ENCODE assay signal across 10 cellular contexts in genomic region chrX:40474205-40474626, GRCh38.
DNase-seq lines count a peak whose midpoint lies in the region; ATAC-seq and TF ChIP-seq lines count a peak whose summit lies in the region.
"Had no signal": no experiment of that assay in that cellular context is flagged by ENCODE, and none has a peak within 500 bp of the region (broad histone marks: within the 10 kb centered on the region; RNA-seq: fewer than 3 reads in every experiment).

No MANE protein-coding gene starts in this region.

- H3K4me1 Mint-ChIP-seq in activated T-helper 1 cell treated with anti-CD3 and anti-CD28 coated beads, Interleukin-12 subunit alpha, Interleukin-12 subunit beta, Interleukin-2, Interleukin-4 antibody, amounts not matched to agents 30 ng/mL and 10 ng/mL and 1 ng/mL, durations not matched to agents 14 hours and 24 hours and 36 hours (ENCODE audit: low read depth), result peaks cover 18% of the 10 kb centered on the region
- H3K4me1 Mint-ChIP-seq in stimulated activated memory B cell treated with anti-CD40 and anti-IgM and Interleukin-4, amounts not matched to agents 10 μg/mL and 1 μg/mL and 100 μg/mL, for 72 hours, result peaks cover 29% of the 10 kb centered on the region

- peaks cover 0 to 8% (median 3%) of the 10 kb centered on the region in 4 donors for H3K4me1 ChIP-seq in tibial artery
- H3K4me1 ChIP-seq: Peyer's patch had no signal

- no peaks in the 10 kb centered on the region for H4K20me1 ChIP-seq in neural cell (ENCODE audit: insufficient read depth)

- no peaks in the 10 kb centered on the region for H3K36me3 ChIP-seq in neural cell (ENCODE audit: insufficient read depth, low read length)
- H3K36me3 ChIP-seq in tibial artery, result no peaks in the 10 kb centered on the region
- H3K36me3 ChIP-seq: Peyer's patch had no signal

- H2AFZ ChIP-seq in neural cell (ENCODE audit: low read depth, low read length), result no peak overlapping the region

- H3K4me2 ChIP-seq in neural cell (ENCODE audit: low read length), result no peak overlapping the region

- H3K27me3 ChIP-seq in neural cell (ENCODE audit: insufficient read depth, low read depth, low read length), result no peaks in the 10 kb centered on the region
- H3K27me3 ChIP-seq in tibial artery, result no peaks in the 10 kb centered on the region
- H3K27me3 ChIP-seq: Peyer's patch had no signal

- H3K4me3 Mint-ChIP-seq in activated T-helper 1 cell treated with anti-CD3 and anti-CD28 coated beads, Interleukin-12 subunit alpha, Interleukin-12 subunit beta, Interleukin-2, Interleukin-4 antibody, amounts not matched to agents 30 ng/mL and 10 ng/mL and 1 ng/mL, durations not matched to agents 14 hours and 24 hours and 36 hours, result no peak overlapping the region
- no peak overlapping the region for H3K4me3 Mint-ChIP-seq in stimulated activated memory B cell treated with anti-CD40 and anti-IgM and Interleukin-4, amounts not matched to agents 10 μg/mL and 1 μg/mL and 100 μg/mL, for 72 hours

- TF ChIP-seq CTCF in neural cell (IDR thresholded peaks at IDR 0.05; ENCODE audit: poor library complexity, severe bottlenecking) (no peak), tibial artery (IDR thresholded peaks at IDR 0.05) (no peak)

- H3K27ac ChIP-seq in neural cell (ENCODE audit: low read length) (peak overlapping the region; percentile 70), tibial artery (no peak overlapping the region)
- H3K27ac ChIP-seq: Peyer's patch had no signal

- H3K4me3 ChIP-seq in neural cell (ENCODE audit: low read length) (peak overlapping the region; percentile 43), tibial artery (no peak overlapping the region)
- H3K4me3 ChIP-seq: Peyer's patch had no signal

- in situ Hi-C loops in G401 (cut with HindIII; ENCODE audit: low sequenced_read_pairs), result no loop called here

- DNase-seq in G401 (ENCODE audit: low spot score), result peak; percentile 28
- DNase-seq in NCI-H2107 treated with DMSO at 0.1 percent for 48 hours (lab: John Stamatoyannopoulos, UW; ENCODE audit: unreplicated experiment), result peak; percentile 88
- peak; percentile 24 for DNase-seq in cerebellum (ENCODE audit: low spot score)
- no peak for DNase-seq in tibial artery
- DNase-seq in activated T-helper 1 cell treated with anti-CD3 and anti-CD28 coated beads, Interleukin-12 subunit alpha, Interleukin-12 subunit beta, Interleukin-2, Interleukin-4 antibody, amounts not matched to agents 30 ng/mL and 10 ng/mL and 1 ng/mL, durations not matched to agents 14 hours and 24 hours and 36 hours (ENCODE audit: low spot score), result no peak
- DNase-seq: Peyer's patch had no signal

- H3K27ac Mint-ChIP-seq in activated T-helper 1 cell treated with anti-CD3 and anti-CD28 coated beads, Interleukin-12 subunit alpha, Interleukin-12 subunit beta, Interleukin-2, Interleukin-4 antibody, amounts not matched to agents 30 ng/mL and 10 ng/mL and 1 ng/mL, durations not matched to agents 14 hours and 24 hours and 36 hours, result no peak overlapping the region
- H3K27ac Mint-ChIP-seq in stimulated activated memory B cell treated with anti-CD40 and anti-IgM and Interleukin-4, amounts not matched to agents 10 μg/mL and 1 μg/mL and 100 μg/mL, for 72 hours, result no peak overlapping the region

- H3K9me3 ChIP-seq in neural cell (ENCODE audit: low read length), result no peaks in the 10 kb centered on the region
- no peaks in the 10 kb centered on the region for H3K9me3 ChIP-seq in tibial artery
- H3K9me3 ChIP-seq: Peyer's patch had no signal

- peaks cover 4% of the 10 kb centered on the region for H3K27me3 Mint-ChIP-seq in activated T-helper 1 cell treated with anti-CD3 and anti-CD28 coated beads, Interleukin-12 subunit alpha, Interleukin-12 subunit beta, Interleukin-2, Interleukin-4 antibody, amounts not matched to agents 30 ng/mL and 10 ng/mL and 1 ng/mL, durations not matched to agents 14 hours and 24 hours and 36 hours (ENCODE audit: insufficient read depth)
- peaks cover 41% of the 10 kb centered on the region for H3K27me3 Mint-ChIP-seq in stimulated activated memory B cell treated with anti-CD40 and anti-IgM and Interleukin-4, amounts not matched to agents 10 μg/mL and 1 μg/mL and 100 μg/mL, for 72 hours

- H3K36me3 Mint-ChIP-seq in activated T-helper 1 cell treated with anti-CD3 and anti-CD28 coated beads, Interleukin-12 subunit alpha, Interleukin-12 subunit beta, Interleukin-2, Interleukin-4 antibody, amounts not matched to agents 30 ng/mL and 10 ng/mL and 1 ng/mL, durations not matched to agents 14 hours and 24 hours and 36 hours (ENCODE audit: low read depth), result no peaks in the 10 kb centered on the region
- no peaks in the 10 kb centered on the region for H3K36me3 Mint-ChIP-seq in stimulated activated memory B cell treated with anti-CD40 and anti-IgM and Interleukin-4, amounts not matched to agents 10 μg/mL and 1 μg/mL and 100 μg/mL, for 72 hours

- peak overlapping the region; percentile 56 for H3K9ac ChIP-seq in neural cell (ENCODE audit: low read length)

- TF ChIP-seq EP300 in neural cell (conservative IDR thresholded peaks at IDR 0.05; ENCODE audit: poor library complexity, severe bottlenecking), result peak; percentile 85

- H3K9me2 ChIP-seq in neural cell (ENCODE audit: insufficient read depth, low read length), result no peaks in the 10 kb centered on the region

- H3F3A ChIP-seq in neural cell (ENCODE audit: insufficient read depth, low read length, poor library complexity, severe bottlenecking), result no peaks in the 10 kb centered on the region

- TF ChIP-seq RAD21 in neural cell (conservative IDR thresholded peaks at IDR 0.05), result no peak

- intact Hi-C loops in tibial artery (cut with DNase I; ENCODE audit: low total_unique reads), result no loop called here
- intact Hi-C loops in activated T-helper 1 cell treated with anti-CD3 and anti-CD28 coated beads, Interleukin-12 subunit alpha, Interleukin-12 subunit beta, Interleukin-2, Interleukin-4 antibody, amounts not matched to agents 30 ng/mL and 10 ng/mL and 1 ng/mL, durations not matched to agents 14 hours and 24 hours and 36 hours (cut with micrococcal nuclease), result loop anchor here (5.0 kb wide), 1 partner anchor 297 kb away; no protein-coding TSS in a partner anchor

- H3K79me2 ChIP-seq in neural cell (replicated peaks; ENCODE audit: insufficient read depth, low read length), result no peaks in the 10 kb centered on the region

- no peak for ATAC-seq in HG03354 (IDR thresholded peaks at IDR 0.05; ENCODE audit: poor library complexity, severe bottlenecking, unreplicated experiment)
- no peak for ATAC-seq in stimulated activated memory B cell treated with anti-CD40 and anti-IgM and Interleukin-4, amounts not matched to agents 10 μg/mL and 1 μg/mL and 100 μg/mL, for 72 hours
- ATAC-seq: activated T-cell treated with anti-CD3 and anti-CD28 coated beads, Interleukin-2, amount 50 U/mL, for 72 hours had no signal

- H3K9me3 Mint-ChIP-seq in activated T-helper 1 cell treated with anti-CD3 and anti-CD28 coated beads, Interleukin-12 subunit alpha, Interleukin-12 subunit beta, Interleukin-2, Interleukin-4 antibody, amounts not matched to agents 30 ng/mL and 10 ng/mL and 1 ng/mL, durations not matched to agents 14 hours and 24 hours and 36 hours, result no peaks in the 10 kb centered on the region
- no peaks in the 10 kb centered on the region for H3K9me3 Mint-ChIP-seq in stimulated activated memory B cell treated with anti-CD40 and anti-IgM and Interleukin-4, amounts not matched to agents 10 μg/mL and 1 μg/mL and 100 μg/mL, for 72 hours
- H3K9me3 Mint-ChIP-seq: activated T-cell treated with anti-CD3 and anti-CD28 coated beads, Interleukin-2, amount 50 U/mL, for 72 hours had no signal

TF ChIP-seq in neural cell, 6 proteins besides CTCF, POLR2A, EP300 and RAD21:
- TF ChIP-seq TAF1 (IDR thresholded peaks at IDR 0.05; ENCODE audit: low read depth), result no peak
- TF ChIP-seq POLR2AphosphoS5 (IDR thresholded peaks at IDR 0.05), result peak; percentile 62
- peak; percentile 26 for TF ChIP-seq SMC3 (conservative IDR thresholded peaks at IDR 0.05; ENCODE audit: poor library complexity)

Comparison
In these comparisons a context has a peak if more than half of its experiments do, and no peak if none do; other contexts are left out.
1. DNase-seq: peak in G401 (single experiment), NCI-H2107 treated with DMSO at 0.1 percent for 48 hours (single experiment) and cerebellum (single experiment); none in tibial artery (0 of 2) and activated T-helper 1 cell treated with anti-CD3 and anti-CD28 coated beads, Interleukin-12 subunit alpha, Interleukin-12 subunit beta, Interleukin-2, Interleukin-4 antibody, amounts not matched to agents 30 ng/mL and 10 ng/mL and 1 ng/mL, durations not matched to agents 14 hours and 24 hours and 36 hours (single experiment).